In genomic region chr3:157070186-157070585, GRCh38 we compare ENCODE assay signal across 22 cellular contexts.
"Had no signal": no experiment of that assay in that cellular context is flagged by ENCODE, and none has a peak within 500 bp of the region (broad histone marks: within the 10 kb centered on the region; RNA-seq: fewer than 3 reads in every experiment).

No MANE protein-coding gene starts in this region.

- H3K36me3 ChIP-seq: brain microvascular endothelial cell, gastrocnemius medialis, left ventricle myocardium inferior, neutrophil, thyroid gland had no signal

- H3K27me3 ChIP-seq: brain microvascular endothelial cell, gastrocnemius medialis, neutrophil, thyroid gland had no signal

- H3K9me3 ChIP-seq: gastrocnemius medialis, left ventricle myocardium inferior, neutrophil, thyroid gland had no signal

- H3K27ac ChIP-seq: brain microvascular endothelial cell, gastrocnemius medialis, left ventricle myocardium inferior, neutrophil, SK-N-MC, thyroid gland had no signal

- H3K4me1 ChIP-seq: gastrocnemius medialis, left ventricle myocardium inferior had no signal

- ATAC-seq: activated CD8-positive, alpha-beta memory T cell treated with anti-CD3 and anti-CD28 coated beads, Interleukin-2, amount 10 ng/mL, durations not matched to agents 7 days and 5 days; naive thymus-derived CD8-positive, alpha-beta T cell; stimulated activated effector memory CD8-positive, alpha-beta T cell treated with anti-CD3 and anti-CD28 coated beads, Interleukin-12 subunit alpha, Interleukin-12 subunit beta, amount 100 ng/mL, for 72 hours had no signal

- DNase-seq: activated B cell treated with CpG ODN at 0.5 μM for 24 hours; activated CD4-positive, alpha-beta memory T cell treated with anti-CD3 and anti-CD28 coated beads, Interleukin-2, amount 10 ng/mL, durations not matched to agents 7 days and 5 days; activated CD4-positive, alpha-beta T cell treated with anti-CD3 and anti-CD28 coated beads for 4 hours; activated naive CD4-positive, alpha-beta T cell; activated naive CD8-positive, alpha-beta T cell treated with anti-CD3 and anti-CD28 coated beads, Interleukin-2, amount 10 ng/mL, durations not matched to agents 7 days and 5 days; amygdala; brain microvascular endothelial cell; cortex of kidney; gastrocnemius medialis; head of caudate nucleus; kidney; left ventricle myocardium inferior; naive thymus-derived CD8-positive, alpha-beta T cell; posterior cingulate gyrus; retina; small intestine; stimulated activated CD4-positive, alpha-beta T cell treated with anti-CD3 and anti-CD28 coated beads, Interleukin-4, amount 100 ng/mL, for 24 hours; thyroid gland had no signal

- H3K4me3 ChIP-seq: gastrocnemius medialis, left ventricle myocardium inferior, SK-N-MC, thyroid gland had no signal
